Comparison of ENCODE assay signal across 8 cellular contexts in the genomic region with DNA sequence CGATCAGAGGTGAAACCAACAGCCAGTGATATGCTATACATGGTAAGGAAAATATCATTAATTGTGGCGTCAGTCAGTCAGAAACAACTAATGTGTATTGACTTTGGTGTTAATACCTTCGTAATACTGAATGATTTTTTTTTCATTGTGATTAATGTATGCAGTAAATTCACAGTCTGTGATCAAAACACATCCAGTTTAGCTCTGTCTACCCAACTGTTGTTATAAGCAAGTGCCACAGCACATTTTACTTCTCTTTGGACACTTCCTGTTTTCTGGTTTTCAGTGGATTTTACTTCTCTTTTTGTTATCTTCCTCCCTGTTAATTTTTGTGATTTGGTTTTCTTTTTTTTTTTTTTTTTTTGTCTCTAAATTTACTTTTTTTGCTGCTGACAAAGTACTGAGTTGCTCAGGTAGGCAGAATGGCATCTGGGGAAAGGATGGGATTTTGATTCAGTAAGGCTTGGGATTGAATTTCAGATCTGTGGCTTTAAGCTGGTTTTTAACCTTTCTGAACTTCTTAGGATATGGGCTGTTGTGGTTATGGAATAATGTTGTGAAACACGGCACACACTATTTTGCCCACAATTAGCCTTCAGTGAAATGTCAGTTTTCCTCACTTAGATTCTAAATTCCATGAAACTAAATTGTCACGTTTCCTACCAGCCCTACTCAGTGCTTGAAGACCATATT. TPM values are rescaled to one million over a fixed set of nuclear protein-coding genes. Genes with fewer than 3 reads are reported as not detected.
A peak's percentile ranks its signal among the peaks of the same experiment; 100 is the strongest.
DNase-seq lines count a peak whose midpoint lies in the region; ATAC-seq and TF ChIP-seq lines count a peak whose summit lies in the region.

No MANE protein-coding gene starts in this region.

- no peak for TF ChIP-seq CTCF in tibial artery (IDR thresholded peaks at IDR 0.05)

- peak overlapping the region; percentile 100 for H3K27ac Mint-ChIP-seq in activated CD8-positive, alpha-beta T cell treated with anti-CD3 and anti-CD28 coated beads, Interleukin-2, amount 10 ng/mL, durations not matched to agents 7 days and 5 days

- H3K36me3 Mint-ChIP-seq in activated CD8-positive, alpha-beta T cell treated with anti-CD3 and anti-CD28 coated beads, Interleukin-2, amount 10 ng/mL, durations not matched to agents 7 days and 5 days (ENCODE audit: low read depth), result peaks cover 21% of the 10 kb centered on the region

- CTCF ChIA-PET in activated CD8-positive, alpha-beta T cell treated with anti-CD3 and anti-CD28 coated beads, Interleukin-2, amount 10 ng/mL, durations not matched to agents 7 days and 5 days (lab: Charles Lee), result interaction anchor here (1.0 to 4.3 kb wide), 12 partner anchors 8 to 147 kb away, joined by 3 to 31 read pairs (median 7); partner anchors contain the start of genes GLIPR1L1 and GLIPR1L2

- no peaks in the 10 kb centered on the region for H3K9me3 Mint-ChIP-seq in activated CD8-positive, alpha-beta T cell treated with anti-CD3 and anti-CD28 coated beads, Interleukin-2, amount 10 ng/mL, durations not matched to agents 7 days and 5 days (ENCODE audit: insufficient read depth)

- peak overlapping the region; percentile 57 to 70 for H3K4me3 ChIP-seq in tibial artery

- ATAC-seq in GM19452 (IDR thresholded peaks at IDR 0.05; ENCODE audit: unreplicated experiment) (peak; percentile 20), HG03520 (IDR thresholded peaks at IDR 0.05; ENCODE audit: unreplicated experiment) (peak; percentile 7)
- peak; percentile 9 for ATAC-seq in activated CD8-positive, alpha-beta T cell treated with anti-CD3 and anti-CD28 coated beads, Interleukin-2, amount 10 ng/mL, durations not matched to agents 7 days and 5 days

- H3K4me1 Mint-ChIP-seq in activated CD8-positive, alpha-beta T cell treated with anti-CD3 and anti-CD28 coated beads, Interleukin-2, amount 10 ng/mL, durations not matched to agents 7 days and 5 days (ENCODE audit: low read depth), result peaks cover 71% of the 10 kb centered on the region

- H3K36me3 ChIP-seq in tibial artery, result no peaks in the 10 kb centered on the region

- peak overlapping the region; percentile 85 to 88 for H3K27ac ChIP-seq in tibial artery

- H3K4me3 Mint-ChIP-seq in activated CD8-positive, alpha-beta T cell treated with anti-CD3 and anti-CD28 coated beads, Interleukin-2, amount 10 ng/mL, durations not matched to agents 7 days and 5 days, result peak overlapping the region; percentile 91

- DNase-seq in AML-193 (lab: John Stamatoyannopoulos, UW) (peak; percentile 61 to 77), kidney tubule cell (ENCODE audit: low spot score) (peak; percentile 22), tibial artery (no peak), COLO668 (lab: John Stamatoyannopoulos, UW; ENCODE audit: unreplicated experiment) (no peak)
- DNase-seq in activated CD8-positive, alpha-beta T cell treated with anti-CD3 and anti-CD28 coated beads, Interleukin-2, amount 10 ng/mL, durations not matched to agents 7 days and 5 days, result no peak
- DNase-seq in activated effector memory CD4-positive, alpha-beta T cell treated with Interleukin-2 at 50 U/mL for 16 hours, result no peak

- H3K9me3 ChIP-seq in tibial artery, result no peaks in the 10 kb centered on the region

- no peaks in the 10 kb centered on the region for H3K27me3 Mint-ChIP-seq in activated CD8-positive, alpha-beta T cell treated with anti-CD3 and anti-CD28 coated beads, Interleukin-2, amount 10 ng/mL, durations not matched to agents 7 days and 5 days (ENCODE audit: low read depth)

- POLR2A ChIA-PET in activated CD8-positive, alpha-beta T cell treated with anti-CD3 and anti-CD28 coated beads, Interleukin-2, amount 10 ng/mL, durations not matched to agents 7 days and 5 days (lab: Charles Lee), result interaction anchor here (0.7 to 3.2 kb wide), 8 partner anchors 21 to 551 kb away, joined by 3 to 24 read pairs (median 6); partner anchors contain the start of genes KRR1 and PHLDA1

- H3K4me1 ChIP-seq in tibial artery, result peaks cover 0 to 51% (median 27%) of the 10 kb centered on the region in 4 donors

- intact Hi-C loops in tibial artery (cut with DNase I; ENCODE audit: low total_unique reads), result loop anchor here (10.0 kb wide), 1 partner anchor 86 kb away; the partner anchor contains the start of gene GLIPR1L2

- no peaks in the 10 kb centered on the region for H3K27me3 ChIP-seq in tibial artery

RNA-seq across cellular contexts. Expression of gene GLIPR1, which starts 0.6 kb away (rescaled TPM):
- 10 to 100 TPM; 30.5 to 33.0 TPM for total RNA-seq in activated CD8-positive, alpha-beta T cell treated with anti-CD3 and anti-CD28 coated beads, Interleukin-2, amount 10 ng/mL, durations not matched to agents 7 days and 5 days

RNA-seq across cellular contexts. Expression of gene KRR1, which starts 30.2 kb away (rescaled TPM):
- total RNA-seq in activated CD8-positive, alpha-beta T cell treated with anti-CD3 and anti-CD28 coated beads, Interleukin-2, amount 10 ng/mL, durations not matched to agents 7 days and 5 days, result 10 to 100 TPM; 71.0 to 73.1 TPM

Comparison
In these comparisons a context has a peak if more than half of its experiments do, and no peak if none do; other contexts are left out.
1. DNase-seq: peak in AML-193 (2 of 2) and kidney tubule cell (single experiment); none in activated CD8-positive, alpha-beta T cell treated with anti-CD3 and anti-CD28 coated beads, Interleukin-2, amount 10 ng/mL, durations not matched to agents 7 days and 5 days (single experiment), tibial artery (0 of 2), COLO668 (single experiment) and activated effector memory CD4-positive, alpha-beta T cell treated with Interleukin-2 at 50 U/mL for 16 hours (single experiment).
2. Peak in every context shown above with its lines, with median percentiles within 50 percentile points of each other: ATAC-seq.